1 cellular context compared by ENCODE assay signal in the genomic region with DNA sequence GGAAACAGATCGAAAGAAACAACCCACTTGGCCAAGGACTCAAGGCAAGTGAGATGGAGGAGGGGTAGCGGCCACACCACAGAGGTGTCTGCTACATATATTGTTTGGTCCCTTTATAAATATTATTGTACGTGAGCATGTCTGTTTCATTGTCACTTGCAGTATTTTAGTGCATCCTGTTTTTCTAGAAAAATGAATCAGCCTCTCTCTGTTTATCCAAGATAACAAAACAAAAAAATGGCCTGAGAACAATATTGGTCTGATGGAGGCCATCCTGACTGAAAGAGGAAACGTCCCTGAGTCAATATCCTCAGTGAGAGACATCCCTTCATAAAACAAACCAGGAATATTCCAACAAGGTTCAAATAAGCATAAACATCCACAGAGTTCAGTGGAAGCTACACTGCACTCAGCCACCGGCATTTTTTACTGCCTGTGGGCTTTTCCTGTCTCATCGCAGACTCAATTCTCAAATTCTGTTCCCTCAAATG.
TF ChIP-seq lines count a peak whose summit lies in the region.

No MANE protein-coding gene starts in this region.

TF ChIP-seq in HepG2, 621 proteins besides CTCF, POLR2A, EP300 and RAD21 (continued from another document and continues in another):
- TF ChIP-seq AHDC1 (CRISPR knock-in tag; IDR thresholded peaks at IDR 0.05; ENCODE audit: borderline replicate concordance) = peak; percentile 52; the same call in 1 of the 2 replicates
- no peak for TF ChIP-seq SP2 (CRISPR knock-in tag; IDR thresholded peaks at IDR 0.05)
- TF ChIP-seq RFXANK (CRISPR knock-in tag; IDR thresholded peaks at IDR 0.05) = no peak
- no peak for TF ChIP-seq ZNF792 (CRISPR knock-in tag; IDR thresholded peaks at IDR 0.05)
- TF ChIP-seq, protein P1, sequence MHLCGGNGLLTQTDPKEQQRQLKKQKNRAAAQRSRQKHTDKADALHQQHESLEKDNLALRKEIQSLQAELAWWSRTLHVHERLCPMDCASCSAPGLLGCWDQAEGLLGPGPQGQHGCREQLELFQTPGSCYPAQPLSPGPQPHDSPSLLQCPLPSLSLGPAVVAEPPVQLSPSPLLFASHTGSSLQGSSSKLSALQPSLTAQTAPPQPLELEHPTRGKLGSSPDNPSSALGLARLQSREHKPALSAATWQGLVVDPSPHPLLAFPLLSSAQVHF (CRISPR knock-in tag; IDR thresholded peaks at IDR 0.05) = no peak
- peak; percentile 65; the same call in 1 of the 2 replicates for TF ChIP-seq FOXP4 (CRISPR knock-in tag; IDR thresholded peaks at IDR 0.05)
- TF ChIP-seq, protein P2, sequence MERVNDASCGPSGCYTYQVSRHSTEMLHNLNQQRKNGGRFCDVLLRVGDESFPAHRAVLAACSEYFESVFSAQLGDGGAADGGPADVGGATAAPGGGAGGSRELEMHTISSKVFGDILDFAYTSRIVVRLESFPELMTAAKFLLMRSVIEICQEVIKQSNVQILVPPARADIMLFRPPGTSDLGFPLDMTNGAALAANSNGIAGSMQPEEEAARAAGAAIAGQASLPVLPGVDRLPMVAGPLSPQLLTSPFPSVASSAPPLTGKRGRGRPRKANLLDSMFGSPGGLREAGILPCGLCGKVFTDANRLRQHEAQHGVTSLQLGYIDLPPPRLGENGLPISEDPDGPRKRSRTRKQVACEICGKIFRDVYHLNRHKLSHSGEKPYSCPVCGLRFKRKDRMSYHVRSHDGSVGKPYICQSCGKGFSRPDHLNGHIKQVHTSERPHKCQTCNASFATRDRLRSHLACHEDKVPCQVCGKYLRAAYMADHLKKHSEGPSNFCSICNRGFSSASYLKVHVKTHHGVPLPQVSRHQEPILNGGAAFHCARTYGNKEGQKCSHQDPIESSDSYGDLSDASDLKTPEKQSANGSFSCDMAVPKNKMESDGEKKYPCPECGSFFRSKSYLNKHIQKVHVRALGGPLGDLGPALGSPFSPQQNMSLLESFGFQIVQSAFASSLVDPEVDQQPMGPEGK (CRISPR knock-in tag; IDR thresholded peaks at IDR 0.05) = no peak
- no peak for TF ChIP-seq ZNF879 (CRISPR knock-in tag; IDR thresholded peaks at IDR 0.05)
- no peak for TF ChIP-seq MXD4 (CRISPR knock-in tag; IDR thresholded peaks at IDR 0.05)
- TF ChIP-seq XRCC5 (optimal IDR thresholded peaks at IDR 0.05; ENCODE audit: low read length) = no peak
- TF ChIP-seq FLYWCH1 (CRISPR knock-in tag; IDR thresholded peaks at IDR 0.05) = no peak
- TF ChIP-seq PPARG (CRISPR knock-in tag; conservative IDR thresholded peaks at IDR 0.05) = 0 out of 2 replicates have a peak, but pooled peaks have one; percentile 35
- TF ChIP-seq KLF16 (CRISPR knock-in tag; IDR thresholded peaks at IDR 0.05) = no peak
- TF ChIP-seq, protein P3, sequence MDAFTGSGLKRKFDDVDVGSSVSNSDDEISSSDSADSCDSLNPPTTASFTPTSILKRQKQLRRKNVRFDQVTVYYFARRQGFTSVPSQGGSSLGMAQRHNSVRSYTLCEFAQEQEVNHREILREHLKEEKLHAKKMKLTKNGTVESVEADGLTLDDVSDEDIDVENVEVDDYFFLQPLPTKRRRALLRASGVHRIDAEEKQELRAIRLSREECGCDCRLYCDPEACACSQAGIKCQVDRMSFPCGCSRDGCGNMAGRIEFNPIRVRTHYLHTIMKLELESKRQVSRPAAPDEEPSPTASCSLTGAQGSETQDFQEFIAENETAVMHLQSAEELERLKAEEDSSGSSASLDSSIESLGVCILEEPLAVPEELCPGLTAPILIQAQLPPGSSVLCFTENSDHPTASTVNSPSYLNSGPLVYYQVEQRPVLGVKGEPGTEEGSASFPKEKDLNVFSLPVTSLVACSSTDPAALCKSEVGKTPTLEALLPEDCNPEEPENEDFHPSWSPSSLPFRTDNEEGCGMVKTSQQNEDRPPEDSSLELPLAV (CRISPR knock-in tag; conservative IDR thresholded peaks at IDR 0.05; ENCODE audit: low read depth) = no peak
- TF ChIP-seq SKI (IDR thresholded peaks at IDR 0.05; ENCODE audit: partially characterized antibody) = no peak
- TF ChIP-seq ETV5 (CRISPR knock-in tag; IDR thresholded peaks at IDR 0.05; ENCODE audit: borderline replicate concordance) = peak; percentile 79; the same call in 1 of the 2 replicates
- TF ChIP-seq, protein P4, sequence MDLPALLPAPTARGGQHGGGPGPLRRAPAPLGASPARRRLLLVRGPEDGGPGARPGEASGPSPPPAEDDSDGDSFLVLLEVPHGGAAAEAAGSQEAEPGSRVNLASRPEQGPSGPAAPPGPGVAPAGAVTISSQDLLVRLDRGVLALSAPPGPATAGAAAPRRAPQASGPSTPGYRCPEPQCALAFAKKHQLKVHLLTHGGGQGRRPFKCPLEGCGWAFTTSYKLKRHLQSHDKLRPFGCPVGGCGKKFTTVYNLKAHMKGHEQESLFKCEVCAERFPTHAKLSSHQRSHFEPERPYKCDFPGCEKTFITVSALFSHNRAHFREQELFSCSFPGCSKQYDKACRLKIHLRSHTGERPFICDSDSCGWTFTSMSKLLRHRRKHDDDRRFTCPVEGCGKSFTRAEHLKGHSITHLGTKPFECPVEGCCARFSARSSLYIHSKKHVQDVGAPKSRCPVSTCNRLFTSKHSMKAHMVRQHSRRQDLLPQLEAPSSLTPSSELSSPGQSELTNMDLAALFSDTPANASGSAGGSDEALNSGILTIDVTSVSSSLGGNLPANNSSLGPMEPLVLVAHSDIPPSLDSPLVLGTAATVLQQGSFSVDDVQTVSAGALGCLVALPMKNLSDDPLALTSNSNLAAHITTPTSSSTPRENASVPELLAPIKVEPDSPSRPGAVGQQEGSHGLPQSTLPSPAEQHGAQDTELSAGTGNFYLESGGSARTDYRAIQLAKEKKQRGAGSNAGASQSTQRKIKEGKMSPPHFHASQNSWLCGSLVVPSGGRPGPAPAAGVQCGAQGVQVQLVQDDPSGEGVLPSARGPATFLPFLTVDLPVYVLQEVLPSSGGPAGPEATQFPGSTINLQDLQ (CRISPR knock-in tag; IDR thresholded peaks at IDR 0.05) = no peak
- TF ChIP-seq ZNF761 (CRISPR knock-in tag; conservative IDR thresholded peaks at IDR 0.05) = no peak
- no peak for TF ChIP-seq ZNF282 (IDR thresholded peaks at IDR 0.05; ENCODE audit: partially characterized antibody)
- TF ChIP-seq ZBTB38 (CRISPR knock-in tag; IDR thresholded peaks at IDR 0.05) = peak; percentile 51; the same call in 1 of the 2 replicates
- TF ChIP-seq PBX2 (CRISPR knock-in tag; IDR thresholded peaks at IDR 0.05) = no peak
- TF ChIP-seq RARA (CRISPR knock-in tag; IDR thresholded peaks at IDR 0.05) = peak; percentile 62
- no peak for TF ChIP-seq NFE2 (CRISPR knock-in tag; IDR thresholded peaks at IDR 0.05)
- no peak for TF ChIP-seq ZNF530 (CRISPR knock-in tag; IDR thresholded peaks at IDR 0.05; ENCODE audit: low read depth)
- TF ChIP-seq HIVEP1 (CRISPR knock-in tag; IDR thresholded peaks at IDR 0.05) = no peak
- TF ChIP-seq ZNF3 (CRISPR knock-in tag; IDR thresholded peaks at IDR 0.05) = no peak
- peak; percentile 70; the same call in 1 of the 2 replicates for TF ChIP-seq NCOA2 (CRISPR knock-in tag; IDR thresholded peaks at IDR 0.05)
- TF ChIP-seq, protein P5, sequence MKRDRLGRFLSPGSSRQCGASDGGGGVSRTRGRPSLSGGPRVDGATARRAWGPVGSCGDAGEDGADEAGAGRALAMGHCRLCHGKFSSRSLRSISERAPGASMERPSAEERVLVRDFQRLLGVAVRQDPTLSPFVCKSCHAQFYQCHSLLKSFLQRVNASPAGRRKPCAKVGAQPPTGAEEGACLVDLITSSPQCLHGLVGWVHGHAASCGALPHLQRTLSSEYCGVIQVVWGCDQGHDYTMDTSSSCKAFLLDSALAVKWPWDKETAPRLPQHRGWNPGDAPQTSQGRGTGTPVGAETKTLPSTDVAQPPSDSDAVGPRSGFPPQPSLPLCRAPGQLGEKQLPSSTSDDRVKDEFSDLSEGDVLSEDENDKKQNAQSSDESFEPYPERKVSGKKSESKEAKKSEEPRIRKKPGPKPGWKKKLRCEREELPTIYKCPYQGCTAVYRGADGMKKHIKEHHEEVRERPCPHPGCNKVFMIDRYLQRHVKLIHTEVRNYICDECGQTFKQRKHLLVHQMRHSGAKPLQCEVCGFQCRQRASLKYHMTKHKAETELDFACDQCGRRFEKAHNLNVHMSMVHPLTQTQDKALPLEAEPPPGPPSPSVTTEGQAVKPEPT (CRISPR knock-in tag; IDR thresholded peaks at IDR 0.05; ENCODE audit: low read depth) = no peak
- TF ChIP-seq SP1 (IDR thresholded peaks at IDR 0.05) = no peak
- TF ChIP-seq SP1 (CRISPR knock-in tag; IDR thresholded peaks at IDR 0.05) = no peak
- no peak for TF ChIP-seq ZNF850 (CRISPR knock-in tag; conservative IDR thresholded peaks at IDR 0.05)
- TF ChIP-seq SIX4 (CRISPR knock-in tag; IDR thresholded peaks at IDR 0.05) = no peak
- no peak for TF ChIP-seq SETDB1 (CRISPR knock-in tag; IDR thresholded peaks at IDR 0.05; ENCODE audit: borderline replicate concordance)
- no peak for TF ChIP-seq ZNF432 (CRISPR knock-in tag; IDR thresholded peaks at IDR 0.05; ENCODE audit: borderline replicate concordance)
- no peak for TF ChIP-seq GFI1 (CRISPR knock-in tag; IDR thresholded peaks at IDR 0.05; ENCODE audit: borderline replicate concordance)
- TF ChIP-seq ZNF557 (CRISPR knock-in tag; IDR thresholded peaks at IDR 0.05) = no peak
- TF ChIP-seq CBX2 (IDR thresholded peaks at IDR 0.05; ENCODE audit: low read depth, low read length) = no peak
- TF ChIP-seq CBX2 (CRISPR knock-in tag; IDR thresholded peaks at IDR 0.05; ENCODE audit: low read depth) = no peak
- no peak for TF ChIP-seq HNRNPK (IDR thresholded peaks at IDR 0.05; ENCODE audit: low read depth, low read length, poor library complexity, severe bottlenecking)
- no peak for TF ChIP-seq MATR3 (CRISPR knock-in tag; IDR thresholded peaks at IDR 0.05)
- no peak for TF ChIP-seq CHCHD3 (CRISPR knock-in tag; IDR thresholded peaks at IDR 0.05)
- TF ChIP-seq ZNF335 (CRISPR knock-in tag; IDR thresholded peaks at IDR 0.05) = no peak
- no peak for TF ChIP-seq SATB2 (CRISPR knock-in tag; IDR thresholded peaks at IDR 0.05)
- no peak for TF ChIP-seq FOXP1 (IDR thresholded peaks at IDR 0.05)
- TF ChIP-seq FOXP1 (CRISPR knock-in tag; IDR thresholded peaks at IDR 0.05) = peak; percentile 64
- no peak for TF ChIP-seq E2F5 (CRISPR knock-in tag; conservative IDR thresholded peaks at IDR 0.05)
